8 cellular contexts compared by ENCODE assay signal in the genomic region with DNA sequence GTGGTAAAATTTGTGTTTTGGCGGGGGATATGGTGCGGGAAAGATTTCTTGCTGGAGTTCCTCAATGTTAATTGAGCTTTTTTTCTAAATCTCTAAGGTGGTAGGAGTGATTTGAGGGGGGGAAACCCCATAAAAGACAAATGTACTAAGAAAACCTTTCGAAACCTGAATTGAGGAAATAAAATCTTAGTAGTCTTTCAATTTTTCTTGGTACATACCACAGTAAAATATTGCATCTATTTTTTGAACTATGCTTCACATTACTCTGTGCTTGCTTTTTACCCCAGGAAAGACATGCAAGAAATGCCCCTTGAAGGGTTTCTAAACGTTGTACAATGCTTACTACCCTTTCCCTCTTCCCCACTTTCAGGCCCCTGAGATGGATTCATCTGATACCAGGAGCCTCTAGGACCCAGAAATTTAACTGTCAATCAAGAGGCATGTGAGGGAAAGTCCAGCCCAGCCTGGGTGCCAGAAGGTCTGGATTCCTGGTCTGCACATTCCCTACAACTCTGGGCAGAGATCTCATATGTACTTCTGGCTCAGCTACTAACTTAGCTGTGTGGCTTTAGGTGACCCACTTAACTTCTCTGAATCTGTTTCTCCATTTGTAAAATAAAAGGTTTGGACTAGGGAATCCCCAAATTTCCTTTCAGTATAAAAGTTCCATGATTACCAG. TPM values are rescaled to one million over a fixed set of nuclear protein-coding genes. Genes with fewer than 3 reads are reported as not detected.
DNase-seq lines count a peak whose midpoint lies in the region; ATAC-seq and TF ChIP-seq lines count a peak whose summit lies in the region.

No MANE protein-coding gene starts in this region.

- H2AK5ac ChIP-seq in mesendoderm (ENCODE audit: low read length), result no peak overlapping the region

- H3K4me1 ChIP-seq in rectal smooth muscle tissue (ENCODE audit: control insufficient read depth, insufficient read depth, low read length), result peaks cover 15% of the 10 kb centered on the region
- peaks cover under 1% of the 10 kb centered on the region for H3K4me1 ChIP-seq in mesendoderm (ENCODE audit: control insufficient read depth, low read depth, low read length)

- no peak overlapping the region for H3K4me2 ChIP-seq in mesendoderm (ENCODE audit: low read length)

- TF ChIP-seq EP300 in Ishikawa (IDR thresholded peaks at IDR 0.05; ENCODE audit: borderline replicate concordance), result no peak

- no peaks in the 10 kb centered on the region for H3K79me1 ChIP-seq in mesendoderm (ENCODE audit: low read length)

- 100% methylated on average over 2 of the region's 4 CpGs for WGBS in mesendoderm (ENCODE audit: extremely low coverage, insufficient coverage, low lambda C conversion rate)

- no peaks in the 10 kb centered on the region for H3K36me3 ChIP-seq in rectal smooth muscle tissue (ENCODE audit: control insufficient read depth, insufficient read depth, low read length)
- H3K36me3 ChIP-seq in mesendoderm (ENCODE audit: control insufficient read depth, insufficient read depth, low read length), result no peaks in the 10 kb centered on the region

- H2BK120ac ChIP-seq in mesendoderm (ENCODE audit: low read depth, low read length), result no peak overlapping the region

- peaks cover 22% of the 10 kb centered on the region for H3K36me3 Mint-ChIP-seq in central memory CD8-positive, alpha-beta T cell (ENCODE audit: insufficient read depth)

- H3K9ac ChIP-seq in rectal smooth muscle tissue (ENCODE audit: low read length), result no peak overlapping the region
- no peak overlapping the region for H3K9ac ChIP-seq in mesendoderm (ENCODE audit: low read length)

- H3K4me3 ChIP-seq in rectal smooth muscle tissue (ENCODE audit: low read length) (peak overlapping the region; percentile 21), mesendoderm (ENCODE audit: low read length) (no peak overlapping the region)

- no peaks in the 10 kb centered on the region for H3K9me3 Mint-ChIP-seq in central memory CD8-positive, alpha-beta T cell

- no peak overlapping the region for H3K18ac ChIP-seq in mesendoderm (ENCODE audit: low read length)

- H3K27me3 ChIP-seq in rectal smooth muscle tissue (ENCODE audit: control insufficient read depth, insufficient read depth, low read length), result no peaks in the 10 kb centered on the region
- H3K27me3 ChIP-seq in mesendoderm (ENCODE audit: insufficient read depth, low read length, poor library complexity), result no peaks in the 10 kb centered on the region

- H3K4ac ChIP-seq in mesendoderm (ENCODE audit: low read depth, low read length), result no peak overlapping the region

- peak; percentile 15 for ATAC-seq in GM18502 (IDR thresholded peaks at IDR 0.05; ENCODE audit: poor library complexity, unreplicated experiment)
- no peak for ATAC-seq in central memory CD8-positive, alpha-beta T cell (replicated peaks; ENCODE audit: extremely low read depth, poor library complexity, severe bottlenecking)
- ATAC-seq in HG03045 (IDR thresholded peaks at IDR 0.05; ENCODE audit: unreplicated experiment), result no peak
- no peak for ATAC-seq in GM21619 (IDR thresholded peaks at IDR 0.05; ENCODE audit: unreplicated experiment)

- H3K27ac ChIP-seq in rectal smooth muscle tissue (ENCODE audit: low read depth, low read length), result peak overlapping the region; percentile 66
- H3K27ac ChIP-seq in mesendoderm (ENCODE audit: low read depth, low read length), result no peak overlapping the region

- H3K27me3 Mint-ChIP-seq in central memory CD8-positive, alpha-beta T cell, result no peaks in the 10 kb centered on the region

- peak overlapping the region; percentile 97 for H3K27ac Mint-ChIP-seq in central memory CD8-positive, alpha-beta T cell (ENCODE audit: low read depth)

- no peak overlapping the region for H4K5ac ChIP-seq in mesendoderm (ENCODE audit: low read length)

- no peak overlapping the region for H3K56ac ChIP-seq in mesendoderm (ENCODE audit: low read length)

- no peak for TF ChIP-seq RAD21 in Ishikawa (IDR thresholded peaks at IDR 0.05; ENCODE audit: low read depth)

- no peak overlapping the region for H2BK15ac ChIP-seq in mesendoderm (replicated peaks; ENCODE audit: low read depth)

- H2BK5ac ChIP-seq in mesendoderm (ENCODE audit: low read length), result no peak overlapping the region

- DNase-seq in central memory CD8-positive, alpha-beta T cell (ENCODE audit: low spot score in 2 of 2), result no peak
- DNase-seq in mesendoderm (no peak), NCI-H1048 (lab: John Stamatoyannopoulos, UW) (no peak)

- H3K23ac ChIP-seq in mesendoderm (ENCODE audit: low read length), result no peak overlapping the region

- peak overlapping the region; percentile 80 for H3K4me3 Mint-ChIP-seq in central memory CD8-positive, alpha-beta T cell

- no peak overlapping the region for H4K8ac ChIP-seq in mesendoderm (ENCODE audit: low read depth, low read length)

- no peaks in the 10 kb centered on the region for H3K79me2 ChIP-seq in mesendoderm (ENCODE audit: control insufficient read depth, insufficient read depth, low read length)

- H3K4me1 Mint-ChIP-seq in central memory CD8-positive, alpha-beta T cell, result peaks cover 94% of the 10 kb centered on the region

TF ChIP-seq in Ishikawa, 13 proteins besides CTCF, POLR2A, EP300 and RAD21:
- TF ChIP-seq ZBTB7A (IDR thresholded peaks at IDR 0.05; ENCODE audit: low read depth) (no peak), NFIC (IDR thresholded peaks at IDR 0.05) (0 out of 2 replicates have a peak, but pooled peaks have one; percentile 5)
- TF ChIP-seq, protein P1, sequence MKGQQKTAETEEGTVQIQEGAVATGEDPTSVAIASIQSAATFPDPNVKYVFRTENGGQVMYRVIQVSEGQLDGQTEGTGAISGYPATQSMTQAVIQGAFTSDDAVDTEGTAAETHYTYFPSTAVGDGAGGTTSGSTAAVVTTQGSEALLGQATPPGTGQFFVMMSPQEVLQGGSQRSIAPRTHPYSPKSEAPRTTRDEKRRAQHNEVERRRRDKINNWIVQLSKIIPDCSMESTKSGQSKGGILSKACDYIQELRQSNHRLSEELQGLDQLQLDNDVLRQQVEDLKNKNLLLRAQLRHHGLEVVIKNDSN (IDR thresholded peaks at IDR 0.05), result peak; percentile 43; the same call in 1 of the 2 replicates

RNA-seq across cellular contexts. Expression of a gene that starts 5.8 kb away (rescaled TPM):
- polyA plus RNA-seq in mesendoderm (2013, experiment 1 of 2), result 9.4 TPM
- polyA plus RNA-seq in mesendoderm (2013, experiment 2 of 2), result 9.1 TPM

RNA-seq across cellular contexts. Expression of a gene that starts 53.0 kb away (rescaled TPM):
- 22.2 TPM for polyA plus RNA-seq in mesendoderm (2013, experiment 1 of 2)
- polyA plus RNA-seq in mesendoderm (2013, experiment 2 of 2), result 22.0 TPM

RNA-seq across cellular contexts. Expression of a gene that starts 53.5 kb away (rescaled TPM):
- 23.7 TPM for polyA plus RNA-seq in mesendoderm (2013, experiment 1 of 2)
- 22.6 TPM for polyA plus RNA-seq in mesendoderm (2013, experiment 2 of 2)
